Comparison of ENCODE assay signal across 9 cellular contexts in the genomic region with DNA sequence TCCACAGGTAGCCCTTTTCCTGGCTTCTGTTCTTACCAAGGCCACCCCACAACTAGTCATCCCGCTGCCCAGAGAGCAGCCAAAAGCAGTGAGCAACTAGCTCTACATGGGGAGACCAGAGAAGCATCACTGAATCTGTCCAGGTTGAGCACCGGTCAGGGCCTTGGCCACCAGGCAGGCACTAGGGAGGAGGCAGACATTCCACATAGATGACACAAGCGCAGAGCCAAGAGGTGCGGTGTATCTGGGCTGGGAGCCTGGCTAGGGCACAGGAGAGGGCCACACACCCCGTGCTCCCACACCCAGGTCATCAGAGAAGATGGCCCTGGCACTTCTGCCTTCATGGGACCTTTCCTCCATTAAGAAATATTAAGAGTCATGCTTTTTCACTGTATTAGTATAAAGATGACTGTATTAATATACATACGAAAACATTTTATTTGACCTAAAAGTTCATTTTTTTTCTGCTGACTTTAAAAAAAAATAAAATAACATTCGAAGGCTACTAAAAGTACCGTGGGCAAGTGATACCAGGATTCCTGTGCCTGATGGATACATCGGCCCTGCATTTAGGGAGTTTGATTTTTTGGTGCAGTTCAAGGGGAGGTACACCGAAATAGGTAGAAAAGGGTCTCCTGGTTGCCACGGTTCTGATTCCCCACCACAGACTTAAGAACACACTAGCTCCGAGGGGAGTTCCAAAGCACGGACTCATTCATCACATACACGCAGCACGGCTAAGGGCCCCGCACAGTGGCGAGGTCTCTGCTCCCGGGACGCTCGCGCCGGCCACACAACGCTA. TPM values are rescaled to one million over a fixed set of nuclear protein-coding genes. Genes with fewer than 3 reads are reported as not detected.
A peak's percentile ranks its signal among the peaks of the same experiment; 100 is the strongest.
DNase-seq lines count a peak whose midpoint lies in the region; TF ChIP-seq lines count a peak whose summit lies in the region.
"Had no signal": no experiment of that assay in that cellular context is flagged by ENCODE, and none has a peak within 500 bp of the region (broad histone marks: within the 10 kb centered on the region; RNA-seq: fewer than 3 reads in every experiment).

No MANE protein-coding gene starts in this region.

- intact Hi-C loops in breast epithelium (cut with DNase I; ENCODE audit: low total_unique reads) (no loop called here), transverse colon (cut with DNase I; ENCODE audit: low total_unique reads) (no loop called here)

- H3K36me3 Mint-ChIP-seq in T-helper 2 cell treated with Interferon-gamma antibody and Interleukin-4, amounts not matched to agents 5 μg/mL and 100 μg/mL, for 36 hours (ENCODE audit: low read depth): peaks cover 2% of the 10 kb centered on the region

- no peak for DNase-seq in T-helper 2 cell treated with Interferon-gamma antibody and Interleukin-4, amounts not matched to agents 5 μg/mL and 100 μg/mL, for 36 hours (ENCODE audit: low spot score)
- DNase-seq in T-helper 2 cell: no peak
- no peak for DNase-seq in NB4 (ENCODE audit: low read depth)
- peak; percentile 70 to 83 for DNase-seq in breast epithelium (ENCODE audit: low spot score in 2 of 2)
- peak; percentile 80 for DNase-seq in transverse colon
- DNase-seq in GM19238 (ENCODE audit: insufficient read length, low spot score): no peak
- no peak for DNase-seq in Ammon's horn (ENCODE audit: low spot score)

- H3K9me3 ChIP-seq in breast epithelium (no peaks in the 10 kb centered on the region), liver (ENCODE audit: control insufficient read depth in 4 of 4, low read length in 3 of 4) (no peaks in the 10 kb centered on the region), transverse colon (no peaks in the 10 kb centered on the region)

- TF ChIP-seq EP300 in transverse colon (IDR thresholded peaks at IDR 0.05; ENCODE audit: low read depth): no peak

- no peaks in the 10 kb centered on the region for H3K9me3 Mint-ChIP-seq in T-helper 2 cell treated with Interferon-gamma antibody and Interleukin-4, amounts not matched to agents 5 μg/mL and 100 μg/mL, for 36 hours

- TF ChIP-seq CTCF in NB4 (IDR thresholded peaks at IDR 0.05; ENCODE audit: low read depth, low read length): no peak
- no peak for TF ChIP-seq CTCF in breast epithelium (IDR thresholded peaks at IDR 0.05)
- TF ChIP-seq CTCF in liver (IDR thresholded peaks at IDR 0.05; ENCODE audit: low read depth, low read length, missing input control): no peak
- no peak for TF ChIP-seq CTCF in transverse colon (IDR thresholded peaks at IDR 0.05)

- H3K4me3 ChIP-seq in NB4 (ENCODE audit: low read depth, low read length) (peak overlapping the region; percentile 80), breast epithelium (peak overlapping the region; percentile 95 to 98 (median 98)), liver (ENCODE audit: low read depth in 1 of 3, low read length in 3 of 3) (peak overlapping the region; percentile 88 to 94 (median 90)), transverse colon (peak overlapping the region; percentile 62 to 93 (median 70))

- 16% methylated on average over 23 of the region's 23 CpGs for WGBS in liver
- 8 to 18% methylated on average over 5 to 23 of the region's 23 CpGs for WGBS in transverse colon (ENCODE audit: low coverage in 1 of 2), 2 donors

- peaks cover 0 to 15% of the 10 kb centered on the region in 2 donors for H3K4me1 ChIP-seq in breast epithelium
- peaks cover 12 to 43% (median 37%) of the 10 kb centered on the region in 4 donors for H3K4me1 ChIP-seq in liver (ENCODE audit: control insufficient read depth in 4 of 4, insufficient read depth in 4 of 4, low read length in 3 of 4)
- peaks cover 21 to 52% (median 48%) of the 10 kb centered on the region in 4 donors for H3K4me1 ChIP-seq in transverse colon

- H3K9ac ChIP-seq in liver (ENCODE audit: low read depth in 1 of 2, low read length in 2 of 2): peak overlapping the region; percentile 60 to 81

- no peaks in the 10 kb centered on the region for H3K27me3 ChIP-seq in breast epithelium
- H3K27me3 ChIP-seq in liver (ENCODE audit: control insufficient read depth in 4 of 4, insufficient read depth in 4 of 4, low read length in 3 of 4): no peaks in the 10 kb centered on the region
- H3K27me3 ChIP-seq in transverse colon: no peaks in the 10 kb centered on the region

- no peaks in the 10 kb centered on the region for H3K27me3 Mint-ChIP-seq in T-helper 2 cell treated with Interferon-gamma antibody and Interleukin-4, amounts not matched to agents 5 μg/mL and 100 μg/mL, for 36 hours (ENCODE audit: low read depth)

- H3K27ac Mint-ChIP-seq in T-helper 2 cell treated with Interferon-gamma antibody and Interleukin-4, amounts not matched to agents 5 μg/mL and 100 μg/mL, for 36 hours: peak overlapping the region; percentile 68

- in situ Hi-C loops in transverse colon (cut with MboI; ENCODE audit: low pct_ligation_motif_present in 1 of 4, low pct_unique_long_range_greater_than_20kb in 1 of 4, low sequenced_read_pairs in 3 of 4): no loop called here

- H3K4me3 Mint-ChIP-seq in T-helper 2 cell treated with Interferon-gamma antibody and Interleukin-4, amounts not matched to agents 5 μg/mL and 100 μg/mL, for 36 hours: peak overlapping the region; percentile 92

- peaks cover 31% of the 10 kb centered on the region for H3K4me1 Mint-ChIP-seq in T-helper 2 cell treated with Interferon-gamma antibody and Interleukin-4, amounts not matched to agents 5 μg/mL and 100 μg/mL, for 36 hours (ENCODE audit: low read depth)

- TF ChIP-seq POLR2A in NB4 (IDR thresholded peaks at IDR 0.05; ENCODE audit: extremely low read depth, insufficient read length) (no peak), breast epithelium (IDR thresholded peaks at IDR 0.05) (no peak), transverse colon (IDR thresholded peaks at IDR 0.05) (peak; percentile 64)

- no peaks in the 10 kb centered on the region for H3K36me3 ChIP-seq in breast epithelium
- H3K36me3 ChIP-seq in liver (ENCODE audit: control insufficient read depth in 4 of 4, insufficient read depth in 3 of 4, low read depth in 1 of 4, low read length in 3 of 4): no peaks in the 10 kb centered on the region
- no peaks in the 10 kb centered on the region for H3K36me3 ChIP-seq in transverse colon

- no peak for TF ChIP-seq RAD21 in liver (IDR thresholded peaks at IDR 0.05)

- H3K27ac ChIP-seq in breast epithelium (peak overlapping the region; percentile 94 to 95), liver (ENCODE audit: low read depth in 1 of 2, low read length in 2 of 2) (peak overlapping the region; percentile 90 to 93), transverse colon (peak overlapping the region; percentile 94 to 97 (median 96))

TF ChIP-seq in liver, 16 proteins besides CTCF, POLR2A, EP300 and RAD21:
- TF ChIP-seq HNF4A (conservative IDR thresholded peaks at IDR 0.05): no peak
- TF ChIP-seq ATF3 (IDR thresholded peaks at IDR 0.05): no peak
- TF ChIP-seq RXRA (IDR thresholded peaks at IDR 0.05): peak in 1 of 2 donors; percentile 16
- TF ChIP-seq FOXA2 (IDR thresholded peaks at IDR 0.05): no peak
- TF ChIP-seq JUND (IDR thresholded peaks at IDR 0.05): peak; percentile 25 to 26

RNA-seq across cellular contexts. Expression of gene DGCR2, which starts 1.2 kb away (rescaled TPM):
- total RNA-seq in breast epithelium (10 to 100 TPM; 36.8 to 58.4 (median 42.9) TPM), liver (10 to 100 TPM; 21.3 to 30.0 TPM), transverse colon (100 to 1,000 TPM in 1 of 4 donors, 10 to 100 TPM in 3; 71.6 to 106 (median 94.3) TPM)
- polyA plus RNA-seq in liver: 10 to 100 TPM; 11.2 to 20.9 TPM

RNA-seq across cellular contexts. Expression of gene TSSK2, which starts 10.1 kb away (rescaled TPM):
- total RNA-seq in breast epithelium (not detected), liver (under 1 TPM in 1 of 2 donors, not detected in 1; 0.08 TPM), transverse colon (not detected)
- not detected for polyA plus RNA-seq in liver
- total RNA-seq: glomerular endothelial cell had no signal

RNA-seq across cellular contexts. Expression of gene ESS2, which starts 23.4 kb away (rescaled TPM):
- total RNA-seq in breast epithelium: 10 to 100 TPM; 12.2 to 17.7 (median 13.8) TPM
- total RNA-seq in liver: 1 to 10 TPM; 2.2 to 5.6 TPM
- 1 to 10 TPM; 2.8 to 5.7 TPM for polyA plus RNA-seq in liver
- 10 to 100 TPM in 2 of 4 donors, 1 to 10 TPM in 2; 3.8 to 13.7 (median 10.4) TPM for total RNA-seq in transverse colon

RNA-seq across cellular contexts. Expression of gene GSC2, which starts 29.1 kb away (rescaled TPM):
- total RNA-seq in breast epithelium: not detected
- not detected for total RNA-seq in liver
- not detected for polyA plus RNA-seq in liver
- not detected for total RNA-seq in transverse colon
- total RNA-seq: glomerular endothelial cell had no signal

RNA-seq across cellular contexts. Expression of gene SLC25A1, which starts 57.5 kb away (rescaled TPM):
- total RNA-seq in breast epithelium (100 to 1,000 TPM in 1 of 3 donors, 10 to 100 TPM in 2; 49.2 to 140 (median 50.2) TPM), liver (10 to 100 TPM; 59.5 to 76.1 TPM), transverse colon (100 to 1,000 TPM in 3 of 4 donors, 10 to 100 TPM in 1; 80.2 to 146 (median 132) TPM)
- 10 to 100 TPM; 71.6 to 78.3 TPM for polyA plus RNA-seq in liver

Comparison
In these comparisons a context has a peak if more than half of its experiments do, and no peak if none do; other contexts are left out.
1. DNase-seq: peak in breast epithelium (2 of 2) and transverse colon (single experiment); none in T-helper 2 cell treated with Interferon-gamma antibody and Interleukin-4, amounts not matched to agents 5 μg/mL and 100 μg/mL, for 36 hours (single experiment), T-helper 2 cell (0 of 5), NB4 (single experiment), GM19238 (single experiment) and Ammon's horn (single experiment).
2. Peak in every context shown above with its lines, with median percentiles within 50 percentile points of each other: H3K4me3 ChIP-seq and H3K27ac ChIP-seq.